Comparison of ENCODE assay signal across 9 cellular contexts in genomic region chr10:17669185-17669872, GRCh38. TPM values are rescaled to one million over a fixed set of nuclear protein-coding genes. Genes with fewer than 3 reads are reported as not detected.
A peak's percentile ranks its signal among the peaks of the same experiment; 100 is the strongest.
DNase-seq lines count a peak whose midpoint lies in the region; ATAC-seq and TF ChIP-seq lines count a peak whose summit lies in the region.
"Had no signal": no experiment of that assay in that cellular context is flagged by ENCODE, and none has a peak within 500 bp of the region (broad histone marks: within the 10 kb centered on the region; RNA-seq: fewer than 3 reads in every experiment).

No MANE protein-coding gene starts in this region.

- ATAC-seq in GM18517 (IDR thresholded peaks at IDR 0.05; ENCODE audit: unreplicated experiment) (peak; percentile 69), HG02623 (IDR thresholded peaks at IDR 0.05; ENCODE audit: unreplicated experiment) (peak; percentile 63), WTC11 (no peak), naive B cell (ENCODE audit: low read depth in 2 of 2) (peak; percentile 80 to 88)

- no peaks in the 10 kb centered on the region for H3K9me3 ChIP-seq in Peyer's patch

- H3K4me3 Mint-ChIP-seq in WTC11: no peak overlapping the region
- peak overlapping the region; percentile 66 to 88 (median 76) for H3K4me3 Mint-ChIP-seq in naive B cell

- no peak overlapping the region for H3K4me3 ChIP-seq in Peyer's patch

- H3K27ac ChIP-seq in Peyer's patch: no peak overlapping the region

- H3K27ac Mint-ChIP-seq in WTC11 (peak overlapping the region; percentile 38; the same call in 1 of the 2 replicates), naive B cell (peak overlapping the region; percentile 91 to 96 (median 94))

- no peaks in the 10 kb centered on the region for H3K4me1 ChIP-seq in Peyer's patch

- CTCF ChIA-PET in WTC11 (lab: Charles Lee): interaction anchor here (0.7 kb wide), 1 partner anchor 216 kb away, joined by 3 read pairs; no protein-coding TSS in a partner anchor

- POLR2A ChIA-PET in WTC11 (lab: Charles Lee): interaction anchor here (0.7 kb wide), 1 partner anchor 1866 kb away, joined by 3 read pairs; no protein-coding TSS in a partner anchor

- no peaks in the 10 kb centered on the region for H3K27me3 ChIP-seq in Peyer's patch

- H3K36me3 Mint-ChIP-seq in WTC11 (no peaks in the 10 kb centered on the region), naive B cell (no peaks in the 10 kb centered on the region)

- H3K4me1 Mint-ChIP-seq in WTC11 (peaks cover 61% of the 10 kb centered on the region), naive B cell (peaks cover 34 to 46% (median 35%) of the 10 kb centered on the region in 3 donors)

- no peak for DNase-seq in WTC11 (ENCODE audit: low spot score)
- DNase-seq in naive B cell: peak; percentile 35
- no peak for DNase-seq in Peyer's patch
- no peak for DNase-seq in iPS-NIHi11 (ENCODE audit: low spot score)
- no peak for DNase-seq in NCI-H2196 treated with DMSO at 0.1 percent for 48 hours (lab: John Stamatoyannopoulos, UW; ENCODE audit: unreplicated experiment)
- DNase-seq in inferior parietal cortex (ENCODE audit: extremely low spot score): no peak
- DNase-seq: NCI-H1092 had no signal

- H3K36me3 ChIP-seq in Peyer's patch: no peaks in the 10 kb centered on the region

- H3K9me3 Mint-ChIP-seq in WTC11: no peaks in the 10 kb centered on the region
- H3K9me3 Mint-ChIP-seq in naive B cell: no peaks in the 10 kb centered on the region

- H3K27me3 Mint-ChIP-seq in WTC11 (ENCODE audit: low read depth) (no peaks in the 10 kb centered on the region), naive B cell (no peaks in the 10 kb centered on the region)

- no peak for TF ChIP-seq POLR2A in Peyer's patch (IDR thresholded peaks at IDR 0.05)

- TF ChIP-seq CTCF in WTC11 (IDR thresholded peaks at IDR 0.05) (no peak), Peyer's patch (IDR thresholded peaks at IDR 0.05) (no peak)

TF ChIP-seq in WTC11, 78 proteins besides CTCF, POLR2A, EP300 and RAD21:
- no peak for TF ChIP-seq USF2 (CRISPR knock-in tag; IDR thresholded peaks at IDR 0.05)
- no peak for TF ChIP-seq FOXP4 (CRISPR knock-in tag; IDR thresholded peaks at IDR 0.05)
- TF ChIP-seq TCF7 (CRISPR knock-in tag; IDR thresholded peaks at IDR 0.05; ENCODE audit: low read depth): no peak
- no peak for TF ChIP-seq ETV6 (CRISPR knock-in tag; IDR thresholded peaks at IDR 0.05)

RNA-seq across cellular contexts. Expression of gene STAM, which starts 25.4 kb away (rescaled TPM):
- 20.7 to 24.2 TPM (median 22.9 TPM) in 3 replicates for total RNA-seq in WTC11 (2021)
- 10 to 100 TPM in 1 of 6 donors, 1 to 10 TPM in 5; 4.4 to 12.5 (median 7.9) TPM for polyA plus RNA-seq in naive B cell (ENCODE audit: low read depth in 6 of 6)
- 10 to 100 TPM in 3 of 4 donors, 1 to 10 TPM in 1; 7.9 to 28.1 (median 16.2) TPM for total RNA-seq in Peyer's patch

RNA-seq across cellular contexts. Expression of gene HACD1, which starts 52.2 kb away (rescaled TPM):
- 18.6 to 23.2 TPM (median 21.2 TPM) in 3 replicates for total RNA-seq in WTC11 (2021)
- polyA plus RNA-seq in naive B cell (ENCODE audit: low read depth in 6 of 6): under 1 TPM in 2 of 6 donors, not detected in 4; 0.43 to 0.44 TPM
- 1 to 10 TPM; 1.2 to 5.8 (median 3.7) TPM for total RNA-seq in Peyer's patch
